Comparison of ENCODE assay signal across 1 cellular context in genomic region chr2:9797681-9798556, GRCh38.
TF ChIP-seq lines count a peak whose summit lies in the region.

No MANE protein-coding gene starts in this region.

TF ChIP-seq in HepG2, 621 proteins besides CTCF, POLR2A, EP300 and RAD21 (continued from another document):
- TF ChIP-seq CSRNP2 (CRISPR knock-in tag; conservative IDR thresholded peaks at IDR 0.05; ENCODE audit: low read depth): no peak
- TF ChIP-seq HDAC1 (CRISPR knock-in tag; IDR thresholded peaks at IDR 0.05): peak; percentile 54
- no peak for TF ChIP-seq FOXA1 (IDR thresholded peaks at IDR 0.05)
- TF ChIP-seq FOXA1 (CRISPR knock-in tag; IDR thresholded peaks at IDR 0.05): peak; percentile 60
- peak; percentile 76; the same call in 1 of the 2 replicates for TF ChIP-seq ETV5 (CRISPR knock-in tag; IDR thresholded peaks at IDR 0.05; ENCODE audit: borderline replicate concordance)
- no peak for TF ChIP-seq TAF15 (IDR thresholded peaks at IDR 0.05; ENCODE audit: low read depth, low read length, poor library complexity, severe bottlenecking)
- TF ChIP-seq ZNF619 (CRISPR knock-in tag; IDR thresholded peaks at IDR 0.05): peak; percentile 66; the same call in 1 of the 2 replicates
- TF ChIP-seq ZBTB4 (CRISPR knock-in tag; IDR thresholded peaks at IDR 0.05; ENCODE audit: borderline replicate concordance): peak; percentile 42; the same call in 1 of the 2 replicates
- TF ChIP-seq TFAP4 (IDR thresholded peaks at IDR 0.05; ENCODE audit: borderline replicate concordance, low read depth): peak; percentile 37; the same call in 1 of the 2 replicates
- TF ChIP-seq ZNF788 (CRISPR knock-in tag; IDR thresholded peaks at IDR 0.05; ENCODE audit: borderline replicate concordance): 0 out of 2 replicates have a peak, but pooled peaks have one; percentile 61
- TF ChIP-seq ELF3 (CRISPR knock-in tag; IDR thresholded peaks at IDR 0.05): peak; percentile 45; the same call in 1 of the 2 replicates
- peak; percentile 57 for TF ChIP-seq PAXIP1 (CRISPR knock-in tag; conservative IDR thresholded peaks at IDR 0.05)
- TF ChIP-seq SP140L (CRISPR knock-in tag; IDR thresholded peaks at IDR 0.05; ENCODE audit: borderline replicate concordance): no peak
